In the genomic region with DNA sequence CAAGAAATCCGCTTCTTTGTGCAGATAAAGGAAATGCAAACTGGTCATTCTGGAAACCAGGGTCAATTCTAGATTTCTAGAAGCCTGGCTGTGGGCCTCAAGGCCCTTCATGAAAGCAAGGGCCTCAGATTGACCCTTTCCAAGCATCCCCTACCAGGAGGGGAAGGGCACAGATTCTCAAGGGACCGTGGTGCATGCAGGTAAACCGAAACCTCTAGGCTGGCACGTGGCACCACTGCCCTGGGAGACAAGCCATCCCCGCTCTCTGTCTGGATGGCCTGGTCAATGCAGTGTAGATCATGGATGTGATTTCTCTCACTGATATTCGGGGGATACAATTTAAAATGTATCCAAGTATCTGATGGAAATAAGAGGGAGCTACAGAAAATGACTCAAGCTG, we compare ENCODE assay signal across 21 cellular contexts.
"Had no signal": no experiment of that assay in that cellular context is flagged by ENCODE, and none has a peak within 500 bp of the region (broad histone marks: within the 10 kb centered on the region; RNA-seq: fewer than 3 reads in every experiment).

No MANE protein-coding gene starts in this region.

- H2AFZ ChIP-seq: parathyroid adenoma had no signal

- H3K27ac ChIP-seq: brain microvascular endothelial cell, parathyroid adenoma had no signal

- H3K27me3 Mint-ChIP-seq: activated naive CD8-positive, alpha-beta T cell treated with anti-CD3 and anti-CD28 coated beads, Interleukin-2, amount 50 U/mL, for 24 hours; central memory CD8-positive, alpha-beta T cell had no signal

- H3K27ac Mint-ChIP-seq: activated CD8-positive, alpha-beta T cell treated with anti-CD3 and anti-CD28 coated beads, Interleukin-2, amount 10 ng/mL, durations not matched to agents 7 days and 5 days; activated naive CD4-positive, alpha-beta T cell treated with anti-CD3 and anti-CD28 coated beads, Interleukin-2, amount 10 ng/mL, durations not matched to agents 7 days and 5 days; activated naive CD8-positive, alpha-beta T cell treated with anti-CD3 and anti-CD28 coated beads, Interleukin-2, amount 50 U/mL, for 24 hours had no signal

- H3K79me2 ChIP-seq: parathyroid adenoma had no signal

- ATAC-seq: activated CD8-positive, alpha-beta T cell treated with anti-CD3 and anti-CD28 coated beads, Interleukin-2, amount 10 ng/mL, durations not matched to agents 7 days and 5 days; activated naive CD8-positive, alpha-beta T cell treated with anti-CD3 and anti-CD28 coated beads, Interleukin-2, amount 50 U/mL, for 24 hours; activated T-cell treated with anti-CD3 and anti-CD28 coated beads, Interleukin-2, amount 50 U/mL, for 4 hours had no signal

- DNase-seq: activated CD4-positive, alpha-beta T cell treated with anti-CD3 and anti-CD28 coated beads for 48 hours; activated CD4-positive, CD25-positive, alpha-beta regulatory T cell; activated CD8-positive, alpha-beta T cell treated with anti-CD3 and anti-CD28 coated beads, Interleukin-2, amount 10 ng/mL, durations not matched to agents 7 days and 5 days; activated effector memory CD4-positive, alpha-beta T cell treated with Interleukin-2 at 50 U/mL for 16 hours; activated naive CD4-positive, alpha-beta T cell treated with anti-CD3 and anti-CD28 coated beads, Interleukin-2, amount 10 ng/mL, durations not matched to agents 7 days and 5 days; activated naive CD8-positive, alpha-beta T cell treated with anti-CD3 and anti-CD28 coated beads, Interleukin-2, amount 50 U/mL, for 24 hours; activated T-cell treated with anti-CD3 and anti-CD28 coated beads, Interleukin-2, amount 50 U/mL, for 4 hours; anterior cingulate cortex; brain microvascular endothelial cell; erythroblast; foreskin melanocyte; glutamatergic neuron; hypothalamus; islet precursor cell; mammary epithelial cell; midbrain; stimulated activated naive CD4-positive, alpha-beta T cell had no signal

- H3K4me3 Mint-ChIP-seq: activated CD8-positive, alpha-beta T cell treated with anti-CD3 and anti-CD28 coated beads, Interleukin-2, amount 10 ng/mL, durations not matched to agents 7 days and 5 days; activated naive CD4-positive, alpha-beta T cell treated with anti-CD3 and anti-CD28 coated beads, Interleukin-2, amount 10 ng/mL, durations not matched to agents 7 days and 5 days; activated naive CD8-positive, alpha-beta T cell treated with anti-CD3 and anti-CD28 coated beads, Interleukin-2, amount 50 U/mL, for 24 hours; activated T-cell treated with anti-CD3 and anti-CD28 coated beads, Interleukin-2, amount 50 U/mL, for 4 hours; central memory CD8-positive, alpha-beta T cell had no signal

- FAIRE-seq: endometrium had no signal

- H3K9me3 Mint-ChIP-seq: activated naive CD4-positive, alpha-beta T cell treated with anti-CD3 and anti-CD28 coated beads, Interleukin-2, amount 10 ng/mL, durations not matched to agents 7 days and 5 days; activated naive CD8-positive, alpha-beta T cell treated with anti-CD3 and anti-CD28 coated beads, Interleukin-2, amount 50 U/mL, for 24 hours; activated T-cell treated with anti-CD3 and anti-CD28 coated beads, Interleukin-2, amount 50 U/mL, for 4 hours; central memory CD8-positive, alpha-beta T cell had no signal

- H3K4me3 ChIP-seq: coronary artery had no signal

- H3K9ac ChIP-seq: parathyroid adenoma had no signal

- H3K36me3 Mint-ChIP-seq: activated naive CD4-positive, alpha-beta T cell treated with anti-CD3 and anti-CD28 coated beads, Interleukin-2, amount 10 ng/mL, durations not matched to agents 7 days and 5 days had no signal

- H3K36me3 ChIP-seq: brain microvascular endothelial cell had no signal

- H3K27me3 ChIP-seq: brain microvascular endothelial cell had no signal
